1 cellular context compared by ENCODE assay signal in genomic region chr7:101856488-101857357, GRCh38.
A peak's percentile ranks its signal among the peaks of the same experiment; 100 is the strongest.
TF ChIP-seq lines count a peak whose summit lies in the region.

No MANE protein-coding gene starts in this region.

TF ChIP-seq in HepG2, 621 proteins besides CTCF, POLR2A, EP300 and RAD21 (continued from another document and continues in another):
- TF ChIP-seq ZHX1 (CRISPR knock-in tag; IDR thresholded peaks at IDR 0.05; ENCODE audit: low read depth) (no peak), KLF16 (CRISPR knock-in tag; IDR thresholded peaks at IDR 0.05) (peak in 1 of 2 experiments; percentile 50; a peak in 2 of 4 replicates), JARID2 (CRISPR knock-in tag; IDR thresholded peaks at IDR 0.05; ENCODE audit: insufficient replicate concordance) (no peak), KLF12 (CRISPR knock-in tag; IDR thresholded peaks at IDR 0.05; ENCODE audit: borderline replicate concordance) (no peak), IRF2 (CRISPR knock-in tag; IDR thresholded peaks at IDR 0.05) (peak; percentile 51), ZNF552 (CRISPR knock-in tag; IDR thresholded peaks at IDR 0.05; ENCODE audit: borderline replicate concordance) (no peak), MAFF (IDR thresholded peaks at IDR 0.05; ENCODE audit: low read depth, low read length) (no peak), ELK4 (CRISPR knock-in tag; IDR thresholded peaks at IDR 0.05; ENCODE audit: borderline replicate concordance) (no peak), E2F2 (CRISPR knock-in tag; IDR thresholded peaks at IDR 0.05; ENCODE audit: borderline replicate concordance) (no peak), ZKSCAN1 (IDR thresholded peaks at IDR 0.05; ENCODE audit: low read length) (0 out of 2 replicates have a peak, but pooled peaks have one; percentile 15), DZIP1 (CRISPR knock-in tag; IDR thresholded peaks at IDR 0.05) (no peak), POLR2AphosphoS2 (IDR thresholded peaks at IDR 0.05; ENCODE audit: low read depth, low read length) (no peak), ZNF687 (CRISPR knock-in tag; IDR thresholded peaks at IDR 0.05) (peak; percentile 98), ZNF639 (CRISPR knock-in tag; conservative IDR thresholded peaks at IDR 0.05) (no peak), TFDP2 (CRISPR knock-in tag; IDR thresholded peaks at IDR 0.05) (peak; percentile 56; the same call in 1 of the 2 replicates), ARID2 (CRISPR knock-in tag; IDR thresholded peaks at IDR 0.05; ENCODE audit: borderline replicate concordance) (no peak), ZNF354B (CRISPR knock-in tag; IDR thresholded peaks at IDR 0.05) (no peak), ZNF577 (CRISPR knock-in tag; IDR thresholded peaks at IDR 0.05; ENCODE audit: borderline replicate concordance, low read depth) (no peak), HOXA3 (CRISPR knock-in tag; IDR thresholded peaks at IDR 0.05) (peak; percentile 72), POGZ (CRISPR knock-in tag; IDR thresholded peaks at IDR 0.05) (peak; percentile 88), TBX3 (IDR thresholded peaks at IDR 0.05; ENCODE audit: borderline replicate concordance) (peak; percentile 33; the same call in 1 of the 2 replicates), SMAD3 (CRISPR knock-in tag; IDR thresholded peaks at IDR 0.05) (no peak; the same call in 1 of the 2 replicates), KMT2A (CRISPR knock-in tag; IDR thresholded peaks at IDR 0.05) (peak; percentile 71; the same call in 1 of the 2 replicates), SMAD1 (CRISPR knock-in tag; IDR thresholded peaks at IDR 0.05; ENCODE audit: borderline replicate concordance, low read depth) (peak; percentile 31; the same call in 1 of the 2 replicates), RFX3 (CRISPR knock-in tag; IDR thresholded peaks at IDR 0.05) (no peak), CENPT (CRISPR knock-in tag; IDR thresholded peaks at IDR 0.05; ENCODE audit: low read depth) (no peak), SRSF1 (optimal IDR thresholded peaks at IDR 0.05; ENCODE audit: low read depth, low read length) (no peak), ZNF543 (CRISPR knock-in tag; IDR thresholded peaks at IDR 0.05) (no peak), ZNF34 (CRISPR knock-in tag; IDR thresholded peaks at IDR 0.05; ENCODE audit: borderline replicate concordance) (no peak), ZNF24 (IDR thresholded peaks at IDR 0.05) (no peak), ARNT (IDR thresholded peaks at IDR 0.05) (no peak), PHF21A (CRISPR knock-in tag; IDR thresholded peaks at IDR 0.05) (peak; percentile 96), ZNF780A (CRISPR knock-in tag; IDR thresholded peaks at IDR 0.05) (no peak), ZNF652 (CRISPR knock-in tag; IDR thresholded peaks at IDR 0.05; ENCODE audit: borderline replicate concordance, low read depth) (peak; percentile 17; the same call in 1 of the 2 replicates), ZNF143 (CRISPR knock-in tag; IDR thresholded peaks at IDR 0.05) (no peak), ZNF782 (CRISPR knock-in tag; IDR thresholded peaks at IDR 0.05; ENCODE audit: borderline replicate concordance) (no peak), PHF8 (CRISPR knock-in tag; IDR thresholded peaks at IDR 0.05) (no peak), NR2F1 (CRISPR knock-in tag; IDR thresholded peaks at IDR 0.05) (no peak), SOX6 (IDR thresholded peaks at IDR 0.05) (no peak), SOX6 (CRISPR knock-in tag; IDR thresholded peaks at IDR 0.05) (peak; percentile 63; the same call in 1 of the 2 replicates), ATF2 (CRISPR knock-in tag; IDR thresholded peaks at IDR 0.05) (no peak), ZNF326 (CRISPR knock-in tag; IDR thresholded peaks at IDR 0.05; ENCODE audit: borderline replicate concordance) (no peak), NCOR1 (IDR thresholded peaks at IDR 0.05; ENCODE audit: borderline replicate concordance, low read length) (peak; percentile 27; the same call in 1 of the 2 replicates), ZBTB14 (CRISPR knock-in tag; IDR thresholded peaks at IDR 0.05) (no peak)
